In the genomic region with DNA sequence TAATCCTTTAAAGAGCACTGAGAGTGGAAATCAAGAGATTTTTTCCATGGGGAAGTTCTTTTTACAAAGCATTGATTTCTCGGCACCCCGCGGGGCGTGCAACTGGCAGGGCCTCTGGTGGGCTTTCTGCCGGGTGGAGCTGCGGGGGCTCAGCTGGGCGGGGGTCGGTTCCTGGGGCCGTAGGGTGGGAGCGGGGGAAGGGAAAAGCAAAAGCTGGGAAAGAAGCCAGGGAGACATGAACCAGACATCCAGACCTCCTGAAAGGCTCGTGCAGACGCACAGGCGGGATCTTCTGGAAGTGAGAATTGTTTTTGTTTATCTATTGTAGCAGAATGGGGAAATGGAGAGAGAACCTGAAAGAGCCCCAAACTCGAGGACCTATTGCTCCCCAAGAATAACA, we compare ENCODE assay signal across 14 cellular contexts.
A peak's percentile ranks its signal among the peaks of the same experiment; 100 is the strongest.
DNase-seq lines count a peak whose midpoint lies in the region; ATAC-seq and TF ChIP-seq lines count a peak whose summit lies in the region.
"Had no signal": no experiment of that assay in that cellular context is flagged by ENCODE, and none has a peak within 500 bp of the region (broad histone marks: within the 10 kb centered on the region; RNA-seq: fewer than 3 reads in every experiment).

No MANE protein-coding gene starts in this region.

- H3K27ac ChIP-seq in 22Rv1, result peak overlapping the region; percentile 90
- no peak overlapping the region for H3K27ac ChIP-seq in endodermal cell (ENCODE audit: low read depth, low read length)
- H3K27ac ChIP-seq in mesendoderm (ENCODE audit: low read depth, low read length), result no peak overlapping the region
- H3K27ac ChIP-seq in right atrium auricular region, result no peak overlapping the region

- H3K36me3 ChIP-seq in MG63 (no peaks in the 10 kb centered on the region), endodermal cell (ENCODE audit: control insufficient read depth, insufficient read depth, low read length) (no peaks in the 10 kb centered on the region), mesendoderm (ENCODE audit: control insufficient read depth, insufficient read depth, low read length) (no peaks in the 10 kb centered on the region), right atrium auricular region (no peaks in the 10 kb centered on the region)

- no peak overlapping the region for H3K4me2 ChIP-seq in mesendoderm (ENCODE audit: low read length)

- H3K27me3 ChIP-seq in MG63 (no peaks in the 10 kb centered on the region), endodermal cell (ENCODE audit: control insufficient read depth, insufficient read depth, low read length, poor library complexity, severe bottlenecking) (no peaks in the 10 kb centered on the region), mesendoderm (ENCODE audit: insufficient read depth, low read length, poor library complexity) (no peaks in the 10 kb centered on the region), right atrium auricular region (no peaks in the 10 kb centered on the region)

- H2AK5ac ChIP-seq in mesendoderm (ENCODE audit: low read length), result no peak overlapping the region

- peak overlapping the region; percentile 76 for H3K56ac ChIP-seq in mesendoderm (ENCODE audit: low read length)

- peaks cover 39% of the 10 kb centered on the region for H3K9me3 Mint-ChIP-seq in endodermal cell
- H3K9me3 Mint-ChIP-seq: CD8-positive, alpha-beta T cell had no signal

- no peak for DNase-seq in MG63
- no peak for DNase-seq in endodermal cell
- DNase-seq in mesendoderm, result no peak
- no peak for DNase-seq in SHP77 treated with DMSO at 0.1 percent for 48 hours (lab: John Stamatoyannopoulos, UW)
- no peak for DNase-seq in right atrium auricular region (ENCODE audit: low spot score)
- DNase-seq in NCI-H446 (lab: John Stamatoyannopoulos, UW), result no peak
- DNase-seq: CD8-positive, alpha-beta T cell; effector memory CD4-positive, alpha-beta T cell; foreskin melanocyte; islet precursor cell; Kasumi-1 had no signal

- no peak overlapping the region for H3K23ac ChIP-seq in mesendoderm (ENCODE audit: low read length)

- peaks cover 2% of the 10 kb centered on the region for H3K4me1 Mint-ChIP-seq in endodermal cell

- H3K27me3 Mint-ChIP-seq in endodermal cell (ENCODE audit: insufficient read depth), result peaks cover 3% of the 10 kb centered on the region

- no peak overlapping the region for H4K5ac ChIP-seq in mesendoderm (ENCODE audit: low read length)

- peak overlapping the region; percentile 74 for H3K4me3 Mint-ChIP-seq in endodermal cell
- H3K4me3 Mint-ChIP-seq: CD8-positive, alpha-beta T cell had no signal

- H3K9me3 ChIP-seq in MG63 (no peaks in the 10 kb centered on the region), endodermal cell (ENCODE audit: control insufficient read depth, low read length) (no peaks in the 10 kb centered on the region), right atrium auricular region (no peaks in the 10 kb centered on the region)

- no peaks in the 10 kb centered on the region for H3K4me1 ChIP-seq in endodermal cell (ENCODE audit: control insufficient read depth, insufficient read depth, low read length)
- H3K4me1 ChIP-seq in mesendoderm (ENCODE audit: control insufficient read depth, low read depth, low read length), result no peaks in the 10 kb centered on the region
- no peaks in the 10 kb centered on the region for H3K4me1 ChIP-seq in right atrium auricular region

- ATAC-seq in HG02870 (IDR thresholded peaks at IDR 0.05; ENCODE audit: unreplicated experiment), result no peak
- ATAC-seq: CD8-positive, alpha-beta T cell; GM12878 had no signal

- no peak overlapping the region for H3K18ac ChIP-seq in mesendoderm (ENCODE audit: low read length)

- H3K4me3 ChIP-seq in MG63, result peak overlapping the region; percentile 66
- H3K4me3 ChIP-seq in endodermal cell (ENCODE audit: low read length), result peak overlapping the region; percentile 91
- H3K4me3 ChIP-seq in mesendoderm (ENCODE audit: low read length), result peak overlapping the region; percentile 36
- H3K4me3 ChIP-seq in right atrium auricular region, result no peak overlapping the region
- H3K4me3 ChIP-seq: GM12878 had no signal

- no peak overlapping the region for H2BK15ac ChIP-seq in mesendoderm (replicated peaks; ENCODE audit: low read depth)

- H2BK5ac ChIP-seq in mesendoderm (ENCODE audit: low read length), result no peak overlapping the region

- no peaks in the 10 kb centered on the region for H3K79me2 ChIP-seq in mesendoderm (ENCODE audit: control insufficient read depth, insufficient read depth, low read length)

- H2BK120ac ChIP-seq in mesendoderm (ENCODE audit: low read depth, low read length), result no peak overlapping the region

- H3K4ac ChIP-seq in mesendoderm (ENCODE audit: low read depth, low read length), result no peak overlapping the region

- no peaks in the 10 kb centered on the region for H3K79me1 ChIP-seq in mesendoderm (ENCODE audit: low read length)

- no peak overlapping the region for H4K8ac ChIP-seq in mesendoderm (ENCODE audit: low read depth, low read length)

- H3K36me3 Mint-ChIP-seq in endodermal cell (ENCODE audit: low read depth), result no peaks in the 10 kb centered on the region
- H3K36me3 Mint-ChIP-seq: CD8-positive, alpha-beta T cell had no signal

- no peak overlapping the region for H3K27ac Mint-ChIP-seq in endodermal cell
- H3K27ac Mint-ChIP-seq: CD8-positive, alpha-beta T cell had no signal

- peak overlapping the region; percentile 54 for H3K9ac ChIP-seq in endodermal cell (ENCODE audit: extremely low read depth, low read length, poor library complexity, severe bottlenecking)
- H3K9ac ChIP-seq in mesendoderm (ENCODE audit: low read length), result peak overlapping the region; percentile 51

- WGBS in endodermal cell (ENCODE audit: insufficient coverage in 1 of 2, insufficient read length in 1 of 2), 2 experiments, result 7 to 12% methylated on average over 6 to 14 of the region's 14 CpGs
- WGBS in mesendoderm (ENCODE audit: extremely low coverage, insufficient coverage, low lambda C conversion rate), result no CpG with 5 or more reads among the region's 14 CpGs

- TF ChIP-seq CTCF in 22Rv1 (IDR thresholded peaks at IDR 0.05), result no peak
- no peak for TF ChIP-seq CTCF in endodermal cell (conservative IDR thresholded peaks at IDR 0.05)
- TF ChIP-seq CTCF in right atrium auricular region (IDR thresholded peaks at IDR 0.05), result no peak

Comparison
In these comparisons a context has a peak if more than half of its experiments do, and no peak if none do; other contexts are left out.
1. H3K4me3 ChIP-seq: peak in MG63 (single experiment), endodermal cell (single experiment) and mesendoderm (single experiment); none in right atrium auricular region (0 of 2).